Comparison of ENCODE assay signal across 28 cellular contexts in genomic region chr2:69356471-69356870, GRCh38.
"Had no signal": no experiment of that assay in that cellular context is flagged by ENCODE, and none has a peak within 500 bp of the region (broad histone marks: within the 10 kb centered on the region; RNA-seq: fewer than 3 reads in every experiment).

No MANE protein-coding gene starts in this region.

- H3K9me3 ChIP-seq: colonic mucosa, esophagus squamous epithelium, stomach, tibial artery had no signal

- ATAC-seq: naive thymus-derived CD4-positive, alpha-beta T cell; sciatic nerve had no signal

- H3K4me1 ChIP-seq: colonic mucosa, esophagus squamous epithelium, neural progenitor cell, parathyroid adenoma, tibial artery had no signal

- FAIRE-seq: endothelial cell of umbilical vein, keratinocyte had no signal

- H3K9me3 Mint-ChIP-seq: dendritic cell treated with granulocyte-macrophage colony-stimulating factor and Interleukin-4, amounts not matched to agents 40 ng/mL and 50 ng/mL, for 4 days; immature natural killer cell; naive thymus-derived CD4-positive, alpha-beta T cell; nephron; neural progenitor cell; type B pancreatic cell had no signal

- H3K27ac Mint-ChIP-seq: dendritic cell treated with granulocyte-macrophage colony-stimulating factor and Interleukin-4, amounts not matched to agents 40 ng/mL and 50 ng/mL, for 4 days; nephron; neural progenitor cell; progenitor cell of endocrine pancreas; type B pancreatic cell had no signal

- H3K4me1 Mint-ChIP-seq: immature natural killer cell, nephron, neural progenitor cell had no signal

- H3K4me3 Mint-ChIP-seq: dendritic cell treated with granulocyte-macrophage colony-stimulating factor and Interleukin-4, amounts not matched to agents 40 ng/mL and 50 ng/mL, for 4 days; immature natural killer cell; naive thymus-derived CD4-positive, alpha-beta T cell; nephron; neural progenitor cell; type B pancreatic cell had no signal

- H3K27me3 ChIP-seq: colonic mucosa, esophagus squamous epithelium, neural progenitor cell, stomach, tibial artery had no signal

- H3K27ac ChIP-seq: colonic mucosa, esophagus squamous epithelium, neural progenitor cell, parathyroid adenoma, tibial artery had no signal

- H3K4me3 ChIP-seq: colonic mucosa, esophagus squamous epithelium, neural progenitor cell, smooth muscle cell, stomach, tibial artery had no signal

- DNase-seq: colonic mucosa; effector CD8-positive, alpha-beta T cell; erythroblast; esophagus squamous epithelium; foreskin melanocyte; glutamatergic neuron; hypothalamus; immature natural killer cell; mesendoderm; midbrain; naive thymus-derived CD4-positive, alpha-beta T cell; stimulated activated CD4-positive, alpha-beta T cell treated with anti-CD3 and anti-CD28 coated beads, Interleukin-12 subunit alpha, Interleukin-12 subunit beta, amount 100 ng/mL, for 4 hours; stimulated activated CD4-positive, alpha-beta T cell treated with anti-CD3 and anti-CD28 coated beads, Interleukin-1b, Interleukin-23, amount 100 ng/mL, for 48 hours; stimulated activated CD4-positive, alpha-beta T cell treated with anti-CD3 and anti-CD28 coated beads, Interleukin-4, amount 100 ng/mL, for 1 hour; stimulated activated CD8-positive, alpha-beta memory T cell treated with anti-CD3 and anti-CD28 coated beads, Interleukin-4, amount 100 ng/mL, for 48 hours; stimulated activated naive CD4-positive, alpha-beta T cell treated with Interleukin-2 at 50 U/mL for 16 hours; stomach; tibial artery had no signal

- H2AFZ ChIP-seq: neural progenitor cell, parathyroid adenoma had no signal

- H3K79me2 ChIP-seq: parathyroid adenoma had no signal

- H3K4me2 ChIP-seq: neural progenitor cell, smooth muscle cell had no signal

- H3K9ac ChIP-seq: neural progenitor cell, parathyroid adenoma had no signal
